9 cellular contexts compared by ENCODE assay signal in genomic region chr13:62119739-62120700, GRCh38.
DNase-seq lines count a peak whose midpoint lies in the region; ATAC-seq and TF ChIP-seq lines count a peak whose summit lies in the region.
"Had no signal": no experiment of that assay in that cellular context is flagged by ENCODE, and none has a peak within 500 bp of the region (broad histone marks: within the 10 kb centered on the region; RNA-seq: fewer than 3 reads in every experiment).

No MANE protein-coding gene starts in this region.

- DNase-seq in Caco-2 (no peak), RPMI7951 (ENCODE audit: low read depth) (peak; percentile 1), iPS-NIHi11 (ENCODE audit: low spot score) (peak; percentile 14), Ammon's horn (ENCODE audit: low spot score) (no peak), lower leg skin (ENCODE audit: low spot score in 2 of 2) (no peak)
- no peak for DNase-seq in stimulated activated CD4-positive, alpha-beta T cell treated with anti-CD3 and anti-CD28 coated beads, Interleukin-1b, Interleukin-23, amount 100 ng/mL, for 48 hours

- H3K9me3 Mint-ChIP-seq in Caco-2 (ENCODE audit: unreplicated experiment): no peaks in the 10 kb centered on the region
- no peaks in the 10 kb centered on the region for H3K9me3 Mint-ChIP-seq in activated T-helper 17 cell treated with anti-CD3 and anti-CD28 coated beads, Interleukin-2, amount 50 U/mL, for 72 hours

- H3K9me3 ChIP-seq in Caco-2: no peaks in the 10 kb centered on the region; the same call in 1 of the 2 replicates
- H3K9me3 ChIP-seq: HAP-1 had no signal

- TF ChIP-seq POLR2A in lower leg skin (IDR thresholded peaks at IDR 0.05): no peak

- intact Hi-C loops in Caco-2 (cut with micrococcal nuclease; ENCODE audit: unreplicated experiment) (loop anchor here (1.0 to 5.0 kb wide), 4 partner anchors 105 to 392 kb away; no protein-coding TSS in a partner anchor), lower leg skin (cut with DNase I; ENCODE audit: low total_unique reads) (no loop called here)

- H3K36me3 ChIP-seq in Caco-2 (ENCODE audit: control insufficient read depth, insufficient read depth, low read length): no peaks in the 10 kb centered on the region
- H3K36me3 ChIP-seq: HAP-1 had no signal

- no TSS peak for BruUV-seq in Caco-2 (replicated peaks; lab: Mats Ljungman, UMichigan)

- no peak overlapping the region for H3K27ac Mint-ChIP-seq in Caco-2 (ENCODE audit: unreplicated experiment)
- H3K27ac Mint-ChIP-seq in activated T-helper 17 cell treated with anti-CD3 and anti-CD28 coated beads, Interleukin-2, amount 50 U/mL, for 72 hours: no peak overlapping the region

- CTCF ChIA-PET in Caco-2 (lab: Charles Lee): interaction anchor here (0.6 kb wide), 1 partner anchor 238 kb away, joined by 3 read pairs; no protein-coding TSS in a partner anchor

- H3K27me3 ChIP-seq in Caco-2 (replicated peaks; ENCODE audit: control insufficient read depth, insufficient read depth, low read length): no peaks in the 10 kb centered on the region

- peak; percentile 50 for ATAC-seq in HG02981 (IDR thresholded peaks at IDR 0.05; ENCODE audit: unreplicated experiment)
- ATAC-seq in activated T-helper 17 cell treated with anti-CD3 and anti-CD28 coated beads, Interleukin-2, amount 50 U/mL, for 72 hours (replicated peaks): no peak

- H3K4me3 Mint-ChIP-seq in Caco-2 (ENCODE audit: unreplicated experiment): no peak overlapping the region
- no peak overlapping the region for H3K4me3 Mint-ChIP-seq in activated T-helper 17 cell treated with anti-CD3 and anti-CD28 coated beads, Interleukin-2, amount 50 U/mL, for 72 hours

- peak; percentile 29 to 56 for TF ChIP-seq CTCF in Caco-2 (IDR thresholded peaks at IDR 0.05; ENCODE audit: insufficient read depth in 1 of 2, low read depth in 1 of 2, low read length in 1 of 2, severe bottlenecking in 1 of 2, unreplicated experiment in 1 of 2)
- no peak for TF ChIP-seq CTCF in lower leg skin (IDR thresholded peaks at IDR 0.05)

- no peaks in the 10 kb centered on the region for H3K4me1 ChIP-seq in Caco-2

- H3K4me3 ChIP-seq in Caco-2 (ENCODE audit: low read depth, low read length): no peak overlapping the region
- H3K4me3 ChIP-seq in lower leg skin (ENCODE audit: low read depth, poor library complexity, severe bottlenecking): no peak overlapping the region
- H3K4me3 ChIP-seq: HAP-1 had no signal

- no peaks in the 10 kb centered on the region for H3K36me3 Mint-ChIP-seq in Caco-2 (ENCODE audit: insufficient read depth, unreplicated experiment)
- H3K36me3 Mint-ChIP-seq in activated T-helper 17 cell treated with anti-CD3 and anti-CD28 coated beads, Interleukin-2, amount 50 U/mL, for 72 hours (ENCODE audit: low read depth): no peaks in the 10 kb centered on the region

- H3K27me3 Mint-ChIP-seq in Caco-2 (ENCODE audit: insufficient read depth, unreplicated experiment): peaks cover 5% of the 10 kb centered on the region
- no peaks in the 10 kb centered on the region for H3K27me3 Mint-ChIP-seq in activated T-helper 17 cell treated with anti-CD3 and anti-CD28 coated beads, Interleukin-2, amount 50 U/mL, for 72 hours

- POLR2A ChIA-PET in Caco-2 (lab: Charles Lee): no interaction called here

- H3K4me1 Mint-ChIP-seq in Caco-2 (ENCODE audit: low read depth, unreplicated experiment): no peaks in the 10 kb centered on the region
- no peaks in the 10 kb centered on the region for H3K4me1 Mint-ChIP-seq in activated T-helper 17 cell treated with anti-CD3 and anti-CD28 coated beads, Interleukin-2, amount 50 U/mL, for 72 hours

- 27 to 34% methylated on average over 5 of the region's 5 CpGs for WGBS in lower leg skin, 2 donors

Comparison
In these comparisons a context has a peak if more than half of its experiments do, and no peak if none do; other contexts are left out.
1. DNase-seq: peak in RPMI7951 (single experiment) and iPS-NIHi11 (single experiment); none in Caco-2 (0 of 2), Ammon's horn (single experiment), stimulated activated CD4-positive, alpha-beta T cell treated with anti-CD3 and anti-CD28 coated beads, Interleukin-1b, Interleukin-23, amount 100 ng/mL, for 48 hours (single experiment) and lower leg skin (0 of 2).
2. CTCF ChIP-seq: peak in Caco-2 (2 of 2); none in lower leg skin (0 of 3).